ENCODE assay signal across 1 cellular context in the genomic region with DNA sequence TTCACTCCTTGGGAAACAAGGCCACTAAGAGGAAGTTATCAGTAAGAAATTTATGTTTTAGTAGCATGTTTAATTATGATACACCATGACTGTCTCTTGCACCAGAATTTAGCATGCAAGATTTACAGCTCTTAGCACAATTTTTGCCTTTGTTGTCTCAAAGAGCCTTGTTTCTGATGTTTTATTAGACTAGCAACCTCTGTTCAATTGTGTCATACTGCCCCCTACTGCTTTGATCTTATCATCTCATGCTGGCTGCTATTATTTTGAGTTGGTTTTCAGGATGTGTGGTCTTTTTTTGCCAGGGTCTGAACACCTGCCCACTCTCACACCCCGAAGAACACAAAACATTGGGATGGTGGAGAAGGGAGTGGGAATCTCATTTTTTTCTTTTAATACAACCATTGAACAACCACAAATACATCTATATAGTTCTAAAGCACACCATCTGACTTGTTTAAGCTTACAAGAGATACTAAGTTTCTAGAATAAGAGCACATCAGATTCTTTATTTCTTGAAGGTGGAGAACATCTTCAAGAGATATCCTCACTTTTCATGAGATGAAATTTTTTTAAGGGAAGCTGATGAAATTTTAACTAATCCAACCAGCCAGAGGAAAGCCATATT.
TF ChIP-seq lines count a peak whose summit lies in the region.

No MANE protein-coding gene starts in this region.

TF ChIP-seq in K562, 482 proteins besides CTCF, POLR2A, EP300 and RAD21 (continued from another document):
- TF ChIP-seq, protein P1, sequence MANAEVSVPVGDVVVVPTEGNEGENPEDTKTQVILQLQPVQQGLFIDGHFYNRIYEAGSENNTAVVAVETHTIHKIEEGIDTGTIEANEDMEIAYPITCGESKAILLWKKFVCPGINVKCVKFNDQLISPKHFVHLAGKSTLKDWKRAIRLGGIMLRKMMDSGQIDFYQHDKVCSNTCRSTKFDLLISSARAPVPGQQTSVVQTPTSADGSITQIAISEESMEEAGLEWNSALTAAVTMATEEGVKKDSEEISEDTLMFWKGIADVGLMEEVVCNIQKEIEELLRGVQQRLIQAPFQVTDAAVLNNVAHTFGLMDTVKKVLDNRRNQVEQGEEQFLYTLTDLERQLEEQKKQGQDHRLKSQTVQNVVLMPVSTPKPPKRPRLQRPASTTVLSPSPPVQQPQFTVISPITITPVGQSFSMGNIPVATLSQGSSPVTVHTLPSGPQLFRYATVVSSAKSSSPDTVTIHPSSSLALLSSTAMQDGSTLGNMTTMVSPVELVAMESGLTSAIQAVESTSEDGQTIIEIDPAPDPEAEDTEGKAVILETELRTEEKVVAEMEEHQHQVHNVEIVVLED (CRISPR knock-in tag; IDR thresholded peaks at IDR 0.05): no peak
- TF ChIP-seq JUND (IDR thresholded peaks at IDR 0.05; ENCODE audit: borderline replicate concordance, low read depth, low read length): no peak
- no peak for TF ChIP-seq JUND (tag; IDR thresholded peaks at IDR 0.05; ENCODE audit: borderline replicate concordance, low read depth, low read length)
- TF ChIP-seq RREB1 (CRISPR knock-in tag; IDR thresholded peaks at IDR 0.05): no peak
